ENCODE assay signal across 20 cellular contexts in genomic region chr9:126292736-126293521, GRCh38. TPM values are rescaled to one million over a fixed set of nuclear protein-coding genes. Genes with fewer than 3 reads are reported as not detected.
A peak's percentile ranks its signal among the peaks of the same experiment; 100 is the strongest.
DNase-seq lines count a peak whose midpoint lies in the region; ATAC-seq and TF ChIP-seq lines count a peak whose summit lies in the region.
"Had no signal": no experiment of that assay in that cellular context is flagged by ENCODE, and none has a peak within 500 bp of the region (broad histone marks: within the 10 kb centered on the region; RNA-seq: fewer than 3 reads in every experiment).

No MANE protein-coding gene starts in this region.

- peaks cover 2% of the 10 kb centered on the region for H3K4me1 Mint-ChIP-seq in neural progenitor cell
- H3K4me1 Mint-ChIP-seq: CD4-positive, alpha-beta memory T cell had no signal

- no peaks in the 10 kb centered on the region for H3K4me1 ChIP-seq in right atrium auricular region
- H3K4me1 ChIP-seq in heart left ventricle: no peaks in the 10 kb centered on the region
- no peaks in the 10 kb centered on the region for H3K4me1 ChIP-seq in Panc1 (ENCODE audit: control insufficient read depth, insufficient read depth, low read length)
- no peaks in the 10 kb centered on the region for H3K4me1 ChIP-seq in neural progenitor cell
- no peaks in the 10 kb centered on the region for H3K4me1 ChIP-seq in thyroid gland

- no peak overlapping the region for H3K27ac ChIP-seq in right atrium auricular region
- H3K27ac ChIP-seq in heart left ventricle: no peak overlapping the region
- H3K27ac ChIP-seq in Panc1 (ENCODE audit: low read length): no peak overlapping the region
- no peak overlapping the region for H3K27ac ChIP-seq in neural progenitor cell
- no peak overlapping the region for H3K27ac ChIP-seq in thyroid gland
- H3K27ac ChIP-seq: BLaER1, KMS-11 had no signal

- H3K9ac ChIP-seq in neural progenitor cell: no peak overlapping the region
- H3K9ac ChIP-seq: BLaER1, KMS-11, SK-N-SH had no signal

- H3F3A ChIP-seq in neural progenitor cell (ENCODE audit: low read depth): no peaks in the 10 kb centered on the region

- intact Hi-C loops in heart left ventricle (cut with DNase I): no loop called here
- intact Hi-C loops in Panc1 (cut with micrococcal nuclease; ENCODE audit: unreplicated experiment): no loop called here
- intact Hi-C loops in thyroid gland (cut with DNase I): no loop called here

- no peaks in the 10 kb centered on the region for H3K36me3 Mint-ChIP-seq in neural progenitor cell
- H3K36me3 Mint-ChIP-seq: CD4-positive, alpha-beta memory T cell had no signal

- POLR2A ChIA-PET in Panc1 (lab: Charles Lee): no interaction called here

- H3K4me3 Mint-ChIP-seq in neural progenitor cell: no peak overlapping the region
- H3K4me3 Mint-ChIP-seq: CD4-positive, alpha-beta memory T cell had no signal

- H3K27me3 Mint-ChIP-seq in neural progenitor cell (ENCODE audit: insufficient read depth, low read depth): peaks cover 11% of the 10 kb centered on the region

- DNase-seq in right atrium auricular region (ENCODE audit: low spot score) (peak; percentile 48), heart left ventricle (no peak), Panc1 (ENCODE audit: low read depth, low spot score) (no peak), neural progenitor cell (ENCODE audit: low spot score) (no peak), thyroid gland (no peak), NCI-H510A (lab: John Stamatoyannopoulos, UW) (no peak)
- DNase-seq: Calu3; CD4-positive, alpha-beta memory T cell; MV-4-11; NCI-H2029 treated with DMSO at 0.1 percent for 48 hours; NCI-H2171; NCI-H446 treated with DMSO at 0.1 percent for 48 hours; OCI-M1; SHP77 treated with DMSO at 0.1 percent for 48 hours had no signal

- no peaks in the 10 kb centered on the region for H3K79me2 ChIP-seq in neural progenitor cell (ENCODE audit: low read depth)

- no peaks in the 10 kb centered on the region for H3K9me3 ChIP-seq in right atrium auricular region
- H3K9me3 ChIP-seq in heart left ventricle: no peaks in the 10 kb centered on the region
- no peaks in the 10 kb centered on the region for H3K9me3 ChIP-seq in Panc1 (ENCODE audit: control insufficient read depth, insufficient read depth, low read depth, low read length)
- no peaks in the 10 kb centered on the region for H3K9me3 ChIP-seq in neural progenitor cell (ENCODE audit: low read depth)
- no peaks in the 10 kb centered on the region for H3K9me3 ChIP-seq in thyroid gland
- H3K9me3 ChIP-seq: BLaER1, SK-N-SH had no signal

- H2AFZ ChIP-seq in neural progenitor cell (replicated peaks): no peak overlapping the region

- no peaks in the 10 kb centered on the region for H3K27me3 ChIP-seq in right atrium auricular region
- H3K27me3 ChIP-seq in heart left ventricle: peaks cover 0 to 7% (median 0%) of the 10 kb centered on the region in 9 donors
- H3K27me3 ChIP-seq in Panc1 (ENCODE audit: control insufficient read depth, insufficient read depth, low read length): no peaks in the 10 kb centered on the region
- H3K27me3 ChIP-seq in neural progenitor cell: no peaks in the 10 kb centered on the region
- H3K27me3 ChIP-seq in thyroid gland: no peaks in the 10 kb centered on the region
- H3K27me3 ChIP-seq: BLaER1 had no signal

- peak overlapping the region; percentile 51 for H3K27ac Mint-ChIP-seq in neural progenitor cell
- H3K27ac Mint-ChIP-seq: CD4-positive, alpha-beta memory T cell had no signal

- CTCF ChIA-PET in Panc1 (lab: Charles Lee): no interaction called here

- H3K36me3 ChIP-seq in right atrium auricular region (no peaks in the 10 kb centered on the region), heart left ventricle (no peaks in the 10 kb centered on the region), Panc1 (ENCODE audit: control insufficient read depth, insufficient read depth, low read length) (no peaks in the 10 kb centered on the region), neural progenitor cell (no peaks in the 10 kb centered on the region), thyroid gland (no peaks in the 10 kb centered on the region)
- H3K36me3 ChIP-seq: BLaER1 had no signal

- 85 to 91% (median 87%) methylated on average over 14 to 16 of the region's 16 CpGs for WGBS in heart left ventricle, 4 donors
- WGBS in thyroid gland, 2 donors: 83 to 87% methylated on average over 12 to 16 of the region's 16 CpGs

- no peak overlapping the region for H3K4me2 ChIP-seq in neural progenitor cell
- H3K4me2 ChIP-seq: BLaER1, KMS-11, SK-N-SH had no signal

- in situ Hi-C loops in Panc1 (cut with HindIII; ENCODE audit: low pct_unique_long_range_greater_than_20kb, low sequenced_read_pairs): no loop called here

- ATAC-seq in heart left ventricle: no peak
- ATAC-seq in Panc1: peak; percentile 59
- ATAC-seq in GM21390 (IDR thresholded peaks at IDR 0.05; ENCODE audit: unreplicated experiment): no peak
- ATAC-seq: GM12878 had no signal

- H3K4me3 ChIP-seq in right atrium auricular region: no peak overlapping the region
- H3K4me3 ChIP-seq in heart left ventricle: no peak overlapping the region
- no peak overlapping the region for H3K4me3 ChIP-seq in Panc1 (ENCODE audit: low read depth in 2 of 2, low read length in 2 of 2)
- no peak overlapping the region for H3K4me3 ChIP-seq in neural progenitor cell
- no peak overlapping the region for H3K4me3 ChIP-seq in thyroid gland (replicated peaks in 1 of 3)
- H3K4me3 ChIP-seq: BLaER1, GM12878 had no signal

- no peaks in the 10 kb centered on the region for H3K9me3 Mint-ChIP-seq in neural progenitor cell
- H3K9me3 Mint-ChIP-seq: CD4-positive, alpha-beta memory T cell had no signal

- TF ChIP-seq CTCF in right atrium auricular region (IDR thresholded peaks at IDR 0.05) (no peak), heart left ventricle (IDR thresholded peaks at IDR 0.05) (no peak), Panc1 (IDR thresholded peaks at IDR 0.05) (no peak), neural progenitor cell (IDR thresholded peaks at IDR 0.05) (no peak), thyroid gland (IDR thresholded peaks at IDR 0.05) (no peak)

- BruUV-seq in Panc1 (replicated peaks; lab: Mats Ljungman, UMichigan): no TSS peak

- no peak for TF ChIP-seq POLR2A in heart left ventricle (IDR thresholded peaks at IDR 0.05)
- no peak for TF ChIP-seq POLR2A in thyroid gland (IDR thresholded peaks at IDR 0.05)

- H4K20me1 ChIP-seq in neural progenitor cell (ENCODE audit: low read depth): no peaks in the 10 kb centered on the region
- H4K20me1 ChIP-seq: BLaER1 had no signal

RNA-seq across cellular contexts. Expression of gene MVB12B, which starts 33.7 kb away (rescaled TPM):
- total RNA-seq in right atrium auricular region (1 to 10 TPM; 5.9 to 8.7 TPM), heart left ventricle (10 to 100 TPM in 7 of 9 donors, 1 to 10 TPM in 2; 8.2 to 16.2 (median 11.6) TPM), Panc1 (2021; ENCODE audit: unreplicated experiment) (9.4 TPM), neural progenitor cell (ENCODE audit: low replicate concordance) (16.1 and 18.4 TPM in 2 replicates), thyroid gland (10 to 100 TPM; 13.4 to 19.3 (median 15.5) TPM)
- polyA plus RNA-seq in heart left ventricle: 1 to 10 TPM; 4.9 to 5.1 TPM
- 6.6 TPM for polyA plus RNA-seq in Panc1 (2012; ENCODE audit: insufficient read length)
- total RNA-seq: HT-29 had no signal
- polyA plus RNA-seq: GM12878 had no signal
